ENCODE assay signal across 14 cellular contexts in genomic region chr16:31871510-31871909, GRCh38.
"Had no signal": no experiment of that assay in that cellular context is flagged by ENCODE, and none has a peak within 500 bp of the region (broad histone marks: within the 10 kb centered on the region; RNA-seq: fewer than 3 reads in every experiment).

No MANE protein-coding gene starts in this region.

- ATAC-seq: stimulated activated naive CD8-positive, alpha-beta T cell treated with anti-CD3 and anti-CD28 coated beads, Interleukin-15, Interleukin-2, amounts not matched to agents 100 U/mL and 50 U/mL, for 24 hours had no signal

- H3K9me3 Mint-ChIP-seq: activated naive CD4-positive, alpha-beta T cell treated with anti-CD3 and anti-CD28 coated beads for 36 hours; T-helper 2 cell treated with Interferon-gamma antibody and Interleukin-4, amounts not matched to agents 5 μg/mL and 100 μg/mL, for 36 hours; type B pancreatic cell had no signal

- DNase-seq: activated CD4-positive, alpha-beta T cell treated with anti-CD3 and anti-CD28 coated beads, Interleukin-2, amount 50 U/mL, for 4 hours; activated CD4-positive, CD25-positive, alpha-beta regulatory T cell; activated CD8-positive, alpha-beta memory T cell treated with anti-CD3 and anti-CD28 coated beads, Interleukin-2, amount 50 U/mL, for 48 hours; amniotic stem cell; erythroblast; islet precursor cell; posterior cingulate gyrus; retina; stimulated activated CD4-positive, alpha-beta T cell treated with anti-CD3 and anti-CD28 coated beads, Interleukin-4, amount 100 ng/mL, for 24 hours; stimulated activated naive CD8-positive, alpha-beta T cell treated with anti-CD3 and anti-CD28 coated beads, Interleukin-15, Interleukin-2, amounts not matched to agents 100 U/mL and 50 U/mL, for 24 hours; SW 1271 had no signal

- H3K36me3 Mint-ChIP-seq: type B pancreatic cell had no signal

- H3K4me3 Mint-ChIP-seq: activated naive CD4-positive, alpha-beta T cell treated with anti-CD3 and anti-CD28 coated beads for 36 hours; type B pancreatic cell had no signal
